17 cellular contexts compared by ENCODE assay signal in the genomic region with DNA sequence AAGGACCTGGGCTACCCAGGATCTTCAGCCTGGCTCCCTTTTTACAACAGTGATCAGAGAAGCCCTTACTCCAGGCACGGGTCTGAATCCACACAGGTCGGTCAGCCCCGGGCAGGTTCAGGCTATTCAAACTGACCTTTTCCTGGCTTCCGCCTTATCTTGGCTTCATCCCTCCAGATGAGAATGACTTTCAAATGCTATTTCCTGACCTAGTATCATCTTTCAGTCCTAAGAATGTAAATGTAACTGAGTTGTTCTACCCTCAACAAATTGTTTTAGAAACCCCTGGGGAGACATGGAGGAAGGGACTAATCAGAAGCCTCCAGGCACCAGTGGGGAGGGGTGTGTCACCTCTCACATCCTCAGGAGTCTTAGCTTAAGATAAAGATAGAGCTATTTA.
A peak's percentile ranks its signal among the peaks of the same experiment; 100 is the strongest.
DNase-seq lines count a peak whose midpoint lies in the region; ATAC-seq and TF ChIP-seq lines count a peak whose summit lies in the region.
"Had no signal": no experiment of that assay in that cellular context is flagged by ENCODE, and none has a peak within 500 bp of the region (broad histone marks: within the 10 kb centered on the region; RNA-seq: fewer than 3 reads in every experiment).

No MANE protein-coding gene starts in this region.

- H3K4me3 Mint-ChIP-seq in GM23338, result peak overlapping the region; percentile 60
- no peak overlapping the region for H3K4me3 Mint-ChIP-seq in endothelial cell (ENCODE audit: unreplicated experiment)
- H3K4me3 Mint-ChIP-seq in mesothelial cell of epicardium, result no peak overlapping the region

- H3K79me2 ChIP-seq in GM23338 (replicated peaks; ENCODE audit: insufficient read depth), result no peaks in the 10 kb centered on the region

- H3K36me3 ChIP-seq in GM23338 (ENCODE audit: insufficient read depth), result no peaks in the 10 kb centered on the region
- H3K36me3 ChIP-seq: MG63, SJCRH30 had no signal

- H3K9me3 Mint-ChIP-seq in GM23338, result no peaks in the 10 kb centered on the region
- H3K9me3 Mint-ChIP-seq in endothelial cell (ENCODE audit: unreplicated experiment), result no peaks in the 10 kb centered on the region
- H3K9me3 Mint-ChIP-seq in mesothelial cell of epicardium, result no peaks in the 10 kb centered on the region

- H3K36me3 Mint-ChIP-seq in GM23338 (ENCODE audit: low read depth) (peaks cover 4% of the 10 kb centered on the region; the same call in 1 of the 3 replicates), endothelial cell (ENCODE audit: low read depth, unreplicated experiment) (peaks cover 21% of the 10 kb centered on the region), mesothelial cell of epicardium (peaks cover 21% of the 10 kb centered on the region)

- ATAC-seq in GM23338, result peak; percentile 92
- ATAC-seq: HepG2 had no signal

- no peaks in the 10 kb centered on the region for H3K27me3 ChIP-seq in GM23338 (ENCODE audit: insufficient read depth)
- H3K27me3 ChIP-seq: SJCRH30 had no signal

- H3K4me1 Mint-ChIP-seq in GM23338 (peaks cover 56% of the 10 kb centered on the region), endothelial cell (ENCODE audit: unreplicated experiment) (peaks cover 20% of the 10 kb centered on the region), mesothelial cell of epicardium (peaks cover 19% of the 10 kb centered on the region)

- no peaks in the 10 kb centered on the region for H4K20me1 ChIP-seq in GM23338 (replicated peaks; ENCODE audit: insufficient read depth)

- peak overlapping the region; percentile 50 for H3K4me2 ChIP-seq in GM23338

- no peaks in the 10 kb centered on the region for H3F3A ChIP-seq in GM23338 (replicated peaks; ENCODE audit: low read depth)

- no peaks in the 10 kb centered on the region; the same call in 1 of the 2 replicates for H3K9me2 ChIP-seq in GM23338 (ENCODE audit: insufficient read depth)

- H3K27ac ChIP-seq in GM23338 (ENCODE audit: low read depth), result peak overlapping the region; percentile 90
- H3K27ac ChIP-seq: HL-60, RWPE1, SJCRH30 had no signal

- peak; percentile 83 for DNase-seq in GM23338 (ENCODE audit: low spot score)
- peak; percentile 14 for DNase-seq in OCI-M1 (lab: John Stamatoyannopoulos, UW)
- peak; percentile 11 for DNase-seq in endothelial cell (ENCODE audit: low spot score)
- DNase-seq in iPS-NIHi7 (ENCODE audit: extremely low spot score), result peak; percentile 64
- DNase-seq in GF-D8 (lab: John Stamatoyannopoulos, UW), result no peak
- no peak for DNase-seq in mesothelial cell of epicardium (ENCODE audit: low spot score in 2 of 2, unreplicated experiment in 2 of 2)
- no peak for DNase-seq in stimulated activated CD4-positive, alpha-beta T cell treated with anti-CD3 and anti-CD28 coated beads, Interleukin-4, amount 100 ng/mL, for 1 hour
- DNase-seq in NCI-H345 (lab: John Stamatoyannopoulos, UW), result no peak
- DNase-seq: DMS53, MG63, NCI-H1092 treated with DMSO at 0.1 percent for 48 hours, NCI-H1694, NCI-H2107, SJCRH30 had no signal

- H3K4me1 ChIP-seq in GM23338 (ENCODE audit: insufficient read depth), result peaks cover 35% of the 10 kb centered on the region
- H3K4me1 ChIP-seq: SJCRH30 had no signal

- peak overlapping the region; percentile 18; the same call in 1 of the 2 replicates for H3K4me3 ChIP-seq in GM23338
- H3K4me3 ChIP-seq: MG63, SJCRH30 had no signal

- H3K27me3 Mint-ChIP-seq in GM23338 (ENCODE audit: insufficient read depth, low read depth, poor library complexity), result peaks cover 4% of the 10 kb centered on the region
- no peaks in the 10 kb centered on the region for H3K27me3 Mint-ChIP-seq in endothelial cell (ENCODE audit: unreplicated experiment)
- no peaks in the 10 kb centered on the region for H3K27me3 Mint-ChIP-seq in mesothelial cell of epicardium (ENCODE audit: low read depth)

- TF ChIP-seq CTCF in GM23338 (conservative IDR thresholded peaks at IDR 0.05; ENCODE audit: low read depth in 2 of 2) (no peak), endothelial cell (IDR thresholded peaks at IDR 0.05; ENCODE audit: unreplicated experiment) (no peak), mesothelial cell of epicardium (IDR thresholded peaks at IDR 0.05; ENCODE audit: unreplicated experiment) (no peak)

- no peak overlapping the region for H2AFZ ChIP-seq in GM23338

- peak overlapping the region; percentile 97 for H3K27ac Mint-ChIP-seq in GM23338
- no peak overlapping the region for H3K27ac Mint-ChIP-seq in endothelial cell (ENCODE audit: unreplicated experiment)
- no peak overlapping the region for H3K27ac Mint-ChIP-seq in mesothelial cell of epicardium

TF ChIP-seq in GM23338, 12 proteins besides CTCF, POLR2A, EP300 and RAD21 (continues in another document):
- TF ChIP-seq CREB1 (CRISPR knock-in tag; IDR thresholded peaks at IDR 0.05; ENCODE audit: low read depth), result no peak
- no peak for TF ChIP-seq EZH2phosphoT487 (IDR thresholded peaks at IDR 0.05; ENCODE audit: unreplicated experiment)
- TF ChIP-seq NANOG (IDR thresholded peaks at IDR 0.05; ENCODE audit: borderline replicate concordance), result peak; percentile 68; the same call in 1 of the 2 replicates
- no peak for TF ChIP-seq ZNF114 (CRISPR knock-in tag; IDR thresholded peaks at IDR 0.05)
- TF ChIP-seq STAT1 (IDR thresholded peaks at IDR 0.05; ENCODE audit: unreplicated experiment), result no peak
- no peak for TF ChIP-seq ZNF331 (CRISPR knock-in tag; IDR thresholded peaks at IDR 0.05; ENCODE audit: low read depth)
- TF ChIP-seq POLR2AphosphoS5 (IDR thresholded peaks at IDR 0.05; ENCODE audit: low read depth), result 0 out of 2 replicates have a peak, but pooled peaks have one; percentile 19
- TF ChIP-seq JUNB (IDR thresholded peaks at IDR 0.05; ENCODE audit: unreplicated experiment), result no peak
- TF ChIP-seq ZNF462 (CRISPR knock-in tag; IDR thresholded peaks at IDR 0.05), result 0 out of 2 replicates have a peak, but pooled peaks have one; percentile 28
- TF ChIP-seq EZH2 (IDR thresholded peaks at IDR 0.05; ENCODE audit: low read depth, unreplicated experiment), result no peak

Comparison
In these comparisons a context has a peak if more than half of its experiments do, and no peak if none do; other contexts are left out.
1. DNase-seq: peak in GM23338 (single experiment), OCI-M1 (single experiment), endothelial cell (single experiment) and iPS-NIHi7 (single experiment); none in GF-D8 (single experiment), mesothelial cell of epicardium (0 of 2), stimulated activated CD4-positive, alpha-beta T cell treated with anti-CD3 and anti-CD28 coated beads, Interleukin-4, amount 100 ng/mL, for 1 hour (single experiment) and NCI-H345 (single experiment).